23 cellular contexts compared by ENCODE assay signal in the genomic region with DNA sequence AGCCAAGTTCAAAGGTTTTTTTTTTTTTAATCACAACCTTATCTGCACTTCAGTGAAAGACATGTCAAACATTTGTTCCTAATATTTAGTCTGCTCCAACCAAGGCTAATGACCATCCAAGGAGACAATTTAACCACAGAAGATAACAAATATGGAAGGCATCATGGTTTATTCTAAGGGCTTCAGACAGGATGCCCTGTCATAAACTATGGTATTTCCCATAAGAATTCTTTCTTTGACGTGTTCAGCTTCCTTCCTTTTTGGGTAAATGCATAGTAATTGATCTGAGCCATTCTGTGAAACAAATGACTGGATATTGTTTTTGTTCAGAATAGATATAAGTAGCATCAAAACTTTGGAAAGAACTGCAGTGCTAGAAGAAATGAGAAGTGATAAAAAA.
DNase-seq lines count a peak whose midpoint lies in the region; ATAC-seq and TF ChIP-seq lines count a peak whose summit lies in the region.
"Had no signal": no experiment of that assay in that cellular context is flagged by ENCODE, and none has a peak within 500 bp of the region (broad histone marks: within the 10 kb centered on the region; RNA-seq: fewer than 3 reads in every experiment).

No MANE protein-coding gene starts in this region.

- 25 to 61% methylated on average over 1 of the region's 1 CpG for WGBS in upper lobe of left lung, 2 donors

- H3K9me3 ChIP-seq in upper lobe of left lung, result no peaks in the 10 kb centered on the region
- H3K9me3 ChIP-seq: BE2C, BLaER1, Caco-2 had no signal

- peaks cover 0 to 1% (median under 1%) of the 10 kb centered on the region in 4 donors for H3K4me1 ChIP-seq in upper lobe of left lung
- H3K4me1 ChIP-seq: BE2C had no signal

- ATAC-seq in upper lobe of left lung (ENCODE audit: low FRiP score in 2 of 2), result no peak

- H3K36me3 ChIP-seq in upper lobe of left lung, result no peaks in the 10 kb centered on the region
- H3K36me3 ChIP-seq: BE2C had no signal

- H3K4me3 ChIP-seq in fibroblast of villous mesenchyme (ENCODE audit: low read depth, low read length), result no peak overlapping the region
- H3K4me3 ChIP-seq in upper lobe of left lung, result no peak overlapping the region
- H3K4me3 ChIP-seq: BLaER1 had no signal

- TF ChIP-seq POLR2A in upper lobe of left lung (IDR thresholded peaks at IDR 0.05), result no peak

- no peaks in the 10 kb centered on the region for H3K27me3 ChIP-seq in upper lobe of left lung
- H3K27me3 ChIP-seq: BE2C, BLaER1 had no signal

- TF ChIP-seq CTCF in fibroblast of villous mesenchyme (IDR thresholded peaks at IDR 0.05; ENCODE audit: insufficient read depth, low read depth, low read length) (no peak), upper lobe of left lung (IDR thresholded peaks at IDR 0.05) (no peak)

- TF ChIP-seq EP300 in upper lobe of left lung (IDR thresholded peaks at IDR 0.05), result no peak

- DNase-seq in dermis blood vessel endothelial cell, result peak; percentile 44
- peak; percentile 52 for DNase-seq in fibroblast of villous mesenchyme (ENCODE audit: low read depth)
- DNase-seq in lung microvascular endothelial cell (ENCODE audit: low read depth in 2 of 2), result peak; percentile 26 to 67
- no peak for DNase-seq in stimulated activated CD4-positive, alpha-beta T cell treated with anti-CD3 and anti-CD28 coated beads, Interleukin-4, amount 100 ng/mL, for 24 hours
- DNase-seq in NCI-H748 treated with DMSO at 0.1 percent for 48 hours (lab: John Stamatoyannopoulos, UW), result no peak
- DNase-seq in upper lobe of left lung, result no peak
- no peak for DNase-seq in COLO668 (lab: John Stamatoyannopoulos, UW; ENCODE audit: unreplicated experiment)
- DNase-seq: 8988T; ACHN; BE2C; C1 segment of cervical spinal cord; Caco-2; Calu3; CD4-positive, alpha-beta memory T cell; CD4-positive, CD25-positive, alpha-beta regulatory T cell; CD8-positive, alpha-beta memory T cell; DMS 273 treated with DMSO at 0.1 percent for 48 hours; DMS153; DMS53; DMS79; DND-41; GF-D8 had no signal

- H3K27ac ChIP-seq in upper lobe of left lung, result no peak overlapping the region
- H3K27ac ChIP-seq: BLaER1 had no signal

Comparison
In these comparisons a context has a peak if more than half of its experiments do, and no peak if none do; other contexts are left out.
1. DNase-seq: peak in dermis blood vessel endothelial cell (single experiment), fibroblast of villous mesenchyme (single experiment) and lung microvascular endothelial cell (2 of 2); none in stimulated activated CD4-positive, alpha-beta T cell treated with anti-CD3 and anti-CD28 coated beads, Interleukin-4, amount 100 ng/mL, for 24 hours (single experiment), NCI-H748 treated with DMSO at 0.1 percent for 48 hours (single experiment), upper lobe of left lung (0 of 2) and COLO668 (single experiment).